13 cellular contexts compared by ENCODE assay signal in the genomic region with DNA sequence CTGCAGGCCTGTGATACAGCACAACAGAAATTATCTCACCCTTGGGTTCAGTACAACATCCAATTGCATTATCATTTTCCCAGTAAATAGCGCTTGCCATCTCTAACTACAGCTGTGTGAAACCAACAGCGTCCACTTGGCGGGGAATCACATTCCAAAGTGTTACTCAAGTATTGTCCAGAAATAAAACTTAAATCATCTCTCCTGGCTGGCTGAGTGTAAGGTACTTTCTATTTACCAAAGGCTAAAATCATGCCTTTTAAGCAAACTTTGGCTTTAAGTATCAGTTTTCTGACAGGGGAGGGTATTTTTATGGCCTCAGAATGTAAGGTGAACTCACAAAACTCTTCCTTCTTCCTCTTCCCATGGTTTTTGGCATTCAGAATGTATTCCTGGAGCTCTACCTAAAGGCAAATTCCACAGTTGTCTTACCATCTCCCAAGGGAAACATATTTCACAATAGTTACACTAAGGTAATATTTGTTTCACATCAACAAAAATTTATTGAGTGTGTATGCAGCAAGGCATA.
DNase-seq lines count a peak whose midpoint lies in the region; TF ChIP-seq lines count a peak whose summit lies in the region.
"Had no signal": no experiment of that assay in that cellular context is flagged by ENCODE, and none has a peak within 500 bp of the region (broad histone marks: within the 10 kb centered on the region; RNA-seq: fewer than 3 reads in every experiment).

No MANE protein-coding gene starts in this region.

- TF ChIP-seq CTCF in cardiac fibroblast (IDR thresholded peaks at IDR 0.05; ENCODE audit: low read depth, low read length): peak; percentile 30

- DNase-seq in HS-5 (ENCODE audit: low read depth): peak; percentile 30
- DNase-seq in cardiac fibroblast (ENCODE audit: low read depth in 2 of 2): peak; percentile 92 to 96
- DNase-seq in kidney glomerular epithelial cell (lab: John Stamatoyannopoulos, UW): peak; percentile 47
- peak; percentile 72 for DNase-seq in stromal cell of bone marrow (ENCODE audit: low read depth)
- no peak for DNase-seq in NCI-H128 (lab: John Stamatoyannopoulos, UW; ENCODE audit: unreplicated experiment)
- DNase-seq in activated naive CD4-positive, alpha-beta T cell (lab: John Stamatoyannopoulos, UW): no peak
- no peak for DNase-seq in RPMI8226
- DNase-seq in amygdala (lab: John Stamatoyannopoulos, UW): no peak
- DNase-seq: activated CD4-positive, CD25-positive, alpha-beta regulatory T cell treated with anti-CD3 and anti-CD28 coated beads, Interleukin-2, amount 50 U/mL, for 72 hours; activated effector memory CD4-positive, alpha-beta T cell treated with anti-CD3 and anti-CD28 coated beads, Interleukin-2, amount 50 U/mL, for 16 hours; DMS 273 treated with DMSO at 0.1 percent for 48 hours; effector CD8-positive, alpha-beta T cell; kidney had no signal

- H3K4me3 ChIP-seq in cardiac fibroblast (replicated peaks in 1 of 2; ENCODE audit: low read depth in 2 of 2, low read length in 2 of 2): no peak overlapping the region

Comparison
In these comparisons a context has a peak if more than half of its experiments do, and no peak if none do; other contexts are left out.
1. DNase-seq: peak in HS-5 (single experiment), cardiac fibroblast (2 of 2), kidney glomerular epithelial cell (single experiment) and stromal cell of bone marrow (single experiment); none in NCI-H128 (single experiment), activated naive CD4-positive, alpha-beta T cell (0 of 4), RPMI8226 (single experiment) and amygdala (0 of 56).